8 cellular contexts compared by ENCODE assay signal in the genomic region with DNA sequence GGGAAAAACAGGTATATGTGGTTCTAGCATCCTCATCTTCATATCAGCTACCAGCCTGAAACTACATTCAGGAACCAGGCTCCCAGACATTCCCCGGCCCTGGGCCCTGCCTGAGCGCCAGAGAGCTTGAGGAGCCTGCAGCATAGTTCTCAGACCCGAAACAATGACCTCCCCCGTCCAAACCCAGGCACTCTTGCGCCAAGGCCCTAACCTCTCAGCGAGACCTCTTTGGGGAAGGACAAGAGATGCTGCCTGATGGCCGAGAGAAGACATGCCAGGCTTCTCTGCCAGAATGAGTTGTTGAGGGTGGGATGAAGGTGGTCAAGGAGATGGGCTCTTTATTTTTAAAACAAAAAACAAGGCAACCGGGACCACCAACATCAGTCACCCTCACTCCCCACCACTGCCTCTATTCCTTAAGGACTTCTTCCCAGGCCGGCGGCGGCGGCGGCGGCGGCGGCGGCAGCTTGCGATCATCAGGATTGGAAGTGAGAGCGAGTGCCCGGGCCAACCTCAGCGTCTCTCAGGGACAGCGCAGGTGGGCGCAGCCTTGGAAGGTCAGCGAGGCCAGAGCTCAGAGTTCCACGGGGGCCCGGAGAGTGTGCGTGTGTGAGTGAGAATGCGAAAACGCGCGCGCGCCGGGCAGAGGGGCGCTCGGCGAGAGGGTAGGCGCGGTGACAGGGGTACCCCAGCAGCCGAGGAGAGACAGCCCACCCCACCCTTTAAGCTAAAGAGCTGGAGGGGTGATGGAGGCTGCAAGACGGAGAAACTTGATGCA. TPM values are rescaled to one million over a fixed set of nuclear protein-coding genes. Genes with fewer than 3 reads are reported as not detected.
DNase-seq lines count a peak whose midpoint lies in the region; ATAC-seq, FAIRE-seq and TF ChIP-seq lines count a peak whose summit lies in the region.

No MANE protein-coding gene starts in this region.

- TF ChIP-seq CTCF in KMS-11 (conservative IDR thresholded peaks at IDR 0.05; ENCODE audit: low read depth, low read length), result no peak
- TF ChIP-seq CTCF in keratinocyte (optimal IDR thresholded peaks at IDR 0.05 in 1 of 3, IDR thresholded peaks at IDR 0.05 in 1 of 3, conservative IDR thresholded peaks at IDR 0.05 in 1 of 3; ENCODE audit: extremely low read depth in 1 of 3, insufficient read depth in 2 of 3, low read length in 3 of 3), result no peak

- H3K4me2 ChIP-seq in KMS-11 (peak overlapping the region; percentile 65; the same call in 1 of the 2 replicates), keratinocyte (ENCODE audit: control insufficient read depth, extremely low read depth, insufficient read depth, low read depth, low read length) (peak overlapping the region; percentile 89)

- H2AFZ ChIP-seq in KMS-11 (ENCODE audit: low read depth) (peak overlapping the region; percentile 92), keratinocyte (ENCODE audit: control insufficient read depth, low read length) (peak overlapping the region; percentile 89)

- no peak for DNase-seq in CD4-positive, CD25-positive, alpha-beta regulatory T cell
- DNase-seq in astrocyte of the hippocampus (ENCODE audit: low read depth, low spot score) (peak; percentile 55), keratinocyte (ENCODE audit: low read depth, low spot score) (no peak), NCI-H526 treated with DMSO at 0.1 percent for 48 hours (lab: John Stamatoyannopoulos, UW) (no peak), NOMO-1 treated with DMSO at 0.1 percent for 48 hours (lab: John Stamatoyannopoulos, UW; ENCODE audit: unreplicated experiment) (no peak)
- DNase-seq in stimulated activated CD4-positive, alpha-beta T cell treated with anti-CD3 and anti-CD28 coated beads, TNF-alpha, amount 100 ng/mL, for 4 hours (ENCODE audit: low read depth in 3 of 3), result peak in 2 of 3 experiments; percentile 1 to 18
- no peak for DNase-seq in effector CD4-positive, alpha-beta T cell

- peaks cover 62% of the 10 kb centered on the region for H3K27me3 Mint-ChIP-seq in CD4-positive, CD25-positive, alpha-beta regulatory T cell

- no peak for FAIRE-seq in keratinocyte (lab: Jason Lieb, UNC)

- H3K4me3 Mint-ChIP-seq in CD4-positive, CD25-positive, alpha-beta regulatory T cell, result peak overlapping the region; percentile 45 to 92 (median 90)

- H3K27ac Mint-ChIP-seq in CD4-positive, CD25-positive, alpha-beta regulatory T cell, result peak overlapping the region in 1 of 3 donors; percentile 79

- H3K36me3 Mint-ChIP-seq in CD4-positive, CD25-positive, alpha-beta regulatory T cell, result no peaks in the 10 kb centered on the region

- peaks cover 21% of the 10 kb centered on the region for H3K4me1 ChIP-seq in CD4-positive, CD25-positive, alpha-beta regulatory T cell (ENCODE audit: control insufficient read depth, insufficient read depth, low read length, poor library complexity, severe bottlenecking)
- H3K4me1 ChIP-seq in KMS-11 (ENCODE audit: low read depth, poor library complexity, severe bottlenecking), result no peaks in the 10 kb centered on the region
- peaks cover 8% of the 10 kb centered on the region for H3K4me1 ChIP-seq in keratinocyte (ENCODE audit: control insufficient read depth, extremely low read depth, insufficient read depth, low read length)

- dilution Hi-C loops in keratinocyte (cut with MboI; ENCODE audit: extremely low pct_ligation_motif_present, low sequenced_read_pairs), result no loop called here

- H3K27me3 ChIP-seq in CD4-positive, CD25-positive, alpha-beta regulatory T cell (ENCODE audit: control insufficient read depth, insufficient read depth, low read length), result peaks cover 14% of the 10 kb centered on the region
- no peaks in the 10 kb centered on the region for H3K27me3 ChIP-seq in KMS-11 (ENCODE audit: insufficient read depth, low read depth)
- peaks cover 14% of the 10 kb centered on the region for H3K27me3 ChIP-seq in keratinocyte (ENCODE audit: control insufficient read depth, extremely low read depth, insufficient read depth, low read length)

- H3K79me2 ChIP-seq in KMS-11 (ENCODE audit: insufficient read depth, low read depth), result no peaks in the 10 kb centered on the region
- H3K79me2 ChIP-seq in keratinocyte (ENCODE audit: control insufficient read depth, insufficient read depth, low read length), result no peaks in the 10 kb centered on the region

- no peak overlapping the region for H3K9ac ChIP-seq in KMS-11
- peak overlapping the region; percentile 67 for H3K9ac ChIP-seq in keratinocyte (ENCODE audit: control insufficient read depth, extremely low read depth, insufficient read depth, low read length)

- H3K36me3 ChIP-seq in CD4-positive, CD25-positive, alpha-beta regulatory T cell (ENCODE audit: control insufficient read depth, insufficient read depth, low read length), result no peaks in the 10 kb centered on the region
- no peaks in the 10 kb centered on the region for H3K36me3 ChIP-seq in KMS-11 (ENCODE audit: insufficient read depth)
- no peaks in the 10 kb centered on the region for H3K36me3 ChIP-seq in keratinocyte (ENCODE audit: control insufficient read depth in 2 of 2, extremely low read depth in 1 of 2, insufficient read depth in 2 of 2, low read length in 2 of 2)

- no peak overlapping the region for H3K27ac ChIP-seq in CD4-positive, CD25-positive, alpha-beta regulatory T cell (ENCODE audit: insufficient read depth, low read length, poor library complexity, severe bottlenecking)
- H3K27ac ChIP-seq in KMS-11 (no peak overlapping the region), keratinocyte (ENCODE audit: control insufficient read depth, insufficient read depth, low read length) (no peak overlapping the region)

- ATAC-seq in CD4-positive, CD25-positive, alpha-beta regulatory T cell (ENCODE audit: low read depth in 2 of 2), result no peak

- H4K20me1 ChIP-seq in KMS-11 (ENCODE audit: insufficient read depth) (no peaks in the 10 kb centered on the region), keratinocyte (ENCODE audit: control insufficient read depth, extremely low read depth, insufficient read depth, low read length) (no peaks in the 10 kb centered on the region)

- no peaks in the 10 kb centered on the region for H3K9me3 Mint-ChIP-seq in CD4-positive, CD25-positive, alpha-beta regulatory T cell

- peaks cover 0 to 26% (median 13%) of the 10 kb centered on the region in 4 donors for H3K4me1 Mint-ChIP-seq in CD4-positive, CD25-positive, alpha-beta regulatory T cell

- no peaks in the 10 kb centered on the region for H3K9me3 ChIP-seq in CD4-positive, CD25-positive, alpha-beta regulatory T cell (ENCODE audit: control insufficient read depth in 2 of 2, low read length in 2 of 2)
- H3K9me3 ChIP-seq in keratinocyte (ENCODE audit: control insufficient read depth, low read depth, low read length), result no peaks in the 10 kb centered on the region

- peak overlapping the region; percentile 32 for H3K4me3 ChIP-seq in CD4-positive, CD25-positive, alpha-beta regulatory T cell (ENCODE audit: low read depth, low read length)
- no peak overlapping the region for H3K4me3 ChIP-seq in KMS-11 (IDR thresholded peaks at IDR 0.05; ENCODE audit: insufficient read depth, low read depth, low read length)
- H3K4me3 ChIP-seq in keratinocyte (ENCODE audit: control insufficient read depth in 2 of 3, extremely low read depth in 1 of 3, insufficient read depth in 2 of 3, low read depth in 1 of 3, low read length in 3 of 3), result peak overlapping the region; percentile 46 to 82 (median 69)

- no peaks in the 10 kb centered on the region for H3K9me1 ChIP-seq in keratinocyte (ENCODE audit: control insufficient read depth, extremely low read depth, insufficient read depth, low read length)

RNA-seq across cellular contexts. Expression of a gene that starts 0.6 kb away (rescaled TPM):
- 89.4 TPM for total RNA-seq in CD4-positive, CD25-positive, alpha-beta regulatory T cell
- polyA plus RNA-seq in CD4-positive, CD25-positive, alpha-beta regulatory T cell, result 10 to 100 TPM; 37.6 to 62.7 (median 42.6) TPM
- polyA plus RNA-seq in keratinocyte, result 33.6 to 66.4 TPM (median 50.2 TPM) in 3 replicates
- polyA plus RNA-seq in keratinocyte (2011; ENCODE audit: low read depth), result 27.3 TPM
- polyA plus RNA-seq in keratinocyte (2011; cell fraction: cytosol; rRNA removed), result 42.1 and 54.7 TPM in 2 replicates
- 49.8 and 57.8 TPM in 2 replicates for polyA plus RNA-seq in keratinocyte (2011; cell fraction: nucleus; rRNA removed)
- 15.9 and 50.8 TPM in 2 replicates for polyA plus RNA-seq in keratinocyte (2012; ENCODE audit: low replicate concordance)
- 65.5 to 167 TPM (median 98.7 TPM) in 3 replicates for polyA minus RNA-seq in keratinocyte
- polyA minus RNA-seq in keratinocyte (2011; cell fraction: cytosol; rRNA and poly(A)+ RNA removed), result 74.8 TPM
- polyA minus RNA-seq in keratinocyte (2011; cell fraction: nucleus; rRNA and poly(A)+ RNA removed), result 148 and 255 TPM in 2 replicates

Comparison
In these comparisons a context has a peak if more than half of its experiments do, and no peak if none do; other contexts are left out.
1. DNase-seq: peak in astrocyte of the hippocampus (single experiment) and stimulated activated CD4-positive, alpha-beta T cell treated with anti-CD3 and anti-CD28 coated beads, TNF-alpha, amount 100 ng/mL, for 4 hours (2 of 3); none in CD4-positive, CD25-positive, alpha-beta regulatory T cell (0 of 3), keratinocyte (single experiment), NCI-H526 treated with DMSO at 0.1 percent for 48 hours (single experiment), NOMO-1 treated with DMSO at 0.1 percent for 48 hours (single experiment) and effector CD4-positive, alpha-beta T cell (single experiment).